2 cellular contexts compared by ENCODE assay signal in the genomic region with DNA sequence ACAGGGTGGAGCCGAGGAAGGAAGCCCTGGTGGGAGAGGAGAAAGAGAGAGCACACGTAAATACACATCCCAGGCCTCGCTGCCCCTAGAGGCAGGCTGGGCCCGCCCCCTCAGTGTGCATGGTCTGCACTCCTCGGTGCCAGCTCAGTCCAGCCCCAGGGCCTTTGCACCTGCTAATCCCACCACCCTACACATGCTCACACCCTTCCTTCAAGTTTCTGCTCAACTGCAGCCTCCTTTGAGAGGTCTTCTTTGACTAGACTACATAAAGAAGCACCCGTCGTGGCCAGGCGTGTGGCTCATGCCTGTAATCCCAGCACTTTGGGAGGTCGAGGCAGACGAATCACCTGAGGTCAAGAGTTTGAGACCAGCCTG.
TF ChIP-seq lines count a peak whose summit lies in the region.

No MANE protein-coding gene starts in this region.

TF ChIP-seq in HEK293, 187 proteins besides CTCF, POLR2A, EP300 and RAD21:
- TF ChIP-seq ZNF561 (tag by site-specific recombination; IDR thresholded peaks at IDR 0.05; ENCODE audit: borderline replicate concordance): no peak
- TF ChIP-seq ZNF623 (tag by site-specific recombination; IDR thresholded peaks at IDR 0.05): peak; percentile 93
TF ChIP-seq in HEK293: peak in this region for 1.

TF ChIP-seq in GM12878, 131 proteins besides CTCF, POLR2A, EP300 and RAD21:
- no peak for TF ChIP-seq ZNF207 (IDR thresholded peaks at IDR 0.05; ENCODE audit: borderline replicate concordance)
- no peak for TF ChIP-seq SKIL (IDR thresholded peaks at IDR 0.05; ENCODE audit: low read depth, poor library complexity, severe bottlenecking)
- TF ChIP-seq HDAC6 (IDR thresholded peaks at IDR 0.05; ENCODE audit: unreplicated experiment): no peak
- no peak for TF ChIP-seq ATF7 (IDR thresholded peaks at IDR 0.05; ENCODE audit: low read depth)
- TF ChIP-seq KAT2A (conservative IDR thresholded peaks at IDR 0.05; ENCODE audit: control insufficient read depth, low read depth, low read length): no peak
- TF ChIP-seq KLF5 (IDR thresholded peaks at IDR 0.05; ENCODE audit: partially characterized antibody): no peak
- TF ChIP-seq EZH2 (IDR thresholded peaks at IDR 0.05; ENCODE audit: borderline replicate concordance, control insufficient read depth, low read depth, low read length): no peak
- TF ChIP-seq, protein P1, sequence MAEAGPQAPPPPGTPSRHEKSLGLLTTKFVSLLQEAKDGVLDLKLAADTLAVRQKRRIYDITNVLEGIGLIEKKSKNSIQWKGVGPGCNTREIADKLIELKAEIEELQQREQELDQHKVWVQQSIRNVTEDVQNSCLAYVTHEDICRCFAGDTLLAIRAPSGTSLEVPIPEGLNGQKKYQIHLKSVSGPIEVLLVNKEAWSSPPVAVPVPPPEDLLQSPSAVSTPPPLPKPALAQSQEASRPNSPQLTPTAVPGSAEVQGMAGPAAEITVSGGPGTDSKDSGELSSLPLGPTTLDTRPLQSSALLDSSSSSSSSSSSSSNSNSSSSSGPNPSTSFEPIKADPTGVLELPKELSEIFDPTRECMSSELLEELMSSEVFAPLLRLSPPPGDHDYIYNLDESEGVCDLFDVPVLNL (IDR thresholded peaks at IDR 0.05; ENCODE audit: low read depth, low read length): no peak
- no peak for TF ChIP-seq SPI1 (IDR thresholded peaks at IDR 0.05; ENCODE audit: borderline replicate concordance, insufficient read depth, low read depth, low read length)
- no peak for TF ChIP-seq NBN (IDR thresholded peaks at IDR 0.05)
